ENCODE assay signal across 8 cellular contexts in genomic region chr16:67396159-67396774, GRCh38. TPM values are rescaled to one million over a fixed set of nuclear protein-coding genes. Genes with fewer than 3 reads are reported as not detected.
A peak's percentile ranks its signal among the peaks of the same experiment; 100 is the strongest.
DNase-seq lines count a peak whose midpoint lies in the region; TF ChIP-seq lines count a peak whose summit lies in the region.

No MANE protein-coding gene starts in this region.

- BruUV-seq in OCI-LY7 (replicated peaks; lab: Mats Ljungman, UMichigan), result no TSS peak

- H3K79me2 ChIP-seq in OCI-LY7 (ENCODE audit: insufficient read depth, low read depth, low read length), result no peaks in the 10 kb centered on the region

- DNase-seq in HFF-Myc (ENCODE audit: extremely low read depth, low read depth), result peak; percentile 68
- peak; percentile 76 for DNase-seq in NCI-H774 (lab: John Stamatoyannopoulos, UW)
- peak; percentile 16 for DNase-seq in epidermal melanocyte (ENCODE audit: insufficient read length, low spot score)
- peak in 1 of 2 experiments; percentile 55 for DNase-seq in mesothelial cell of epicardium (ENCODE audit: low spot score in 2 of 2, unreplicated experiment in 2 of 2)
- DNase-seq in cerebellum (ENCODE audit: low spot score), result no peak
- no peak for DNase-seq in OCI-LY7 (ENCODE audit: low spot score)
- no peak for DNase-seq in superior temporal gyrus (ENCODE audit: extremely low spot score)
- no peak for DNase-seq in stimulated activated CD4-positive, alpha-beta T cell treated with anti-CD3 and anti-CD28 coated beads, Interleukin-15, amount 100 ng/mL, for 24 hours

- TF ChIP-seq CTCF in HFF-Myc (IDR thresholded peaks at IDR 0.05; ENCODE audit: low read depth, low read length, missing control alignments), result no peak
- TF ChIP-seq CTCF in mesothelial cell of epicardium (IDR thresholded peaks at IDR 0.05; ENCODE audit: unreplicated experiment), result no peak
- no peak for TF ChIP-seq CTCF in OCI-LY7 (conservative IDR thresholded peaks at IDR 0.05; ENCODE audit: low read length)

- H3K9me3 Mint-ChIP-seq in mesothelial cell of epicardium, result no peaks in the 10 kb centered on the region

- H3K36me3 Mint-ChIP-seq in mesothelial cell of epicardium, result no peaks in the 10 kb centered on the region

- peak overlapping the region; percentile 22 for H3K4me3 Mint-ChIP-seq in mesothelial cell of epicardium

- CTCF ChIA-PET in OCI-LY7 (lab: Charles Lee; ENCODE audit: unreplicated experiment), result no interaction called here

- peaks cover 25% of the 10 kb centered on the region for H3K4me1 Mint-ChIP-seq in mesothelial cell of epicardium

- H2AFZ ChIP-seq in OCI-LY7 (ENCODE audit: low read length), result no peak overlapping the region

- no peaks in the 10 kb centered on the region for H3K36me3 ChIP-seq in OCI-LY7 (ENCODE audit: insufficient read depth, low read length)

- peaks cover 48% of the 10 kb centered on the region for H3K27me3 Mint-ChIP-seq in mesothelial cell of epicardium (ENCODE audit: low read depth)

- H3K4me1 ChIP-seq in OCI-LY7 (ENCODE audit: insufficient read depth, low read length, poor library complexity, severe bottlenecking), result no peaks in the 10 kb centered on the region

- H4K20me1 ChIP-seq in OCI-LY7 (ENCODE audit: insufficient read depth, low read length), result no peaks in the 10 kb centered on the region

- POLR2A ChIA-PET in OCI-LY7 (lab: Charles Lee), result no interaction called here

- no peak overlapping the region for H3K27ac Mint-ChIP-seq in mesothelial cell of epicardium

- no peak overlapping the region for H3K4me2 ChIP-seq in OCI-LY7 (ENCODE audit: low read length)

- H3K4me3 ChIP-seq in HFF-Myc (replicated peaks; ENCODE audit: low read depth, low read length) (no peak overlapping the region), OCI-LY7 (ENCODE audit: low read depth, low read length, poor library complexity, severe bottlenecking) (no peak overlapping the region)

- H3K27ac ChIP-seq in OCI-LY7 (ENCODE audit: low read depth, low read length, poor library complexity, severe bottlenecking), result no peak overlapping the region

- intact Hi-C loops in OCI-LY7 (cut with micrococcal nuclease; ENCODE audit: unreplicated experiment), result loop anchor here (5.0 kb wide), 2 partner anchors 49 to 119 kb away; partner anchors contain the start of gene PLEKHG4

- no peaks in the 10 kb centered on the region for H3K9me3 ChIP-seq in OCI-LY7 (ENCODE audit: low read length)

- no peaks in the 10 kb centered on the region for H3K9me2 ChIP-seq in OCI-LY7 (ENCODE audit: insufficient read depth, low read length)

RNA-seq across cellular contexts. Expression of gene TPPP3, which starts 3.0 kb away (rescaled TPM):
- total RNA-seq in mesothelial cell of epicardium (5.5 to 6.2 TPM (median 5.7 TPM) in 3 replicates), cerebellum (7.3 TPM), OCI-LY7 (2022) (not detected in 2 replicates)
- not detected in 2 replicates for total RNA-seq in OCI-LY7 (2014; rRNA removed; shearing (Covaris generic))

RNA-seq across cellular contexts. Expression of gene ZDHHC1, which starts 20.0 kb away (rescaled TPM):
- total RNA-seq in mesothelial cell of epicardium (14.5 to 16.7 TPM (median 15.4 TPM) in 3 replicates), cerebellum (6.8 TPM), OCI-LY7 (2022) (not detected in 2 replicates)
- total RNA-seq in OCI-LY7 (2014; rRNA removed; shearing (Covaris generic)), result not detected in 2 replicates

RNA-seq across cellular contexts. Expression of gene HSD11B2, which starts 34.7 kb away (rescaled TPM):
- total RNA-seq in mesothelial cell of epicardium (3.0 to 4.1 TPM (median 3.7 TPM) in 3 replicates), cerebellum (11.4 TPM), OCI-LY7 (2022) (not detected in 2 replicates)
- not detected in 2 replicates for total RNA-seq in OCI-LY7 (2014; rRNA removed; shearing (Covaris generic))

Comparison
In these comparisons a context has a peak if more than half of its experiments do, and no peak if none do; other contexts are left out.
1. DNase-seq: peak in HFF-Myc (single experiment), NCI-H774 (single experiment) and epidermal melanocyte (single experiment); none in cerebellum (single experiment), OCI-LY7 (single experiment), superior temporal gyrus (single experiment) and stimulated activated CD4-positive, alpha-beta T cell treated with anti-CD3 and anti-CD28 coated beads, Interleukin-15, amount 100 ng/mL, for 24 hours (single experiment).